In genomic region chr3:187039723-187040414, GRCh38 we compare ENCODE assay signal across 12 cellular contexts.
DNase-seq lines count a peak whose midpoint lies in the region; ATAC-seq, FAIRE-seq and TF ChIP-seq lines count a peak whose summit lies in the region.
"Had no signal": no experiment of that assay in that cellular context is flagged by ENCODE, and none has a peak within 500 bp of the region (broad histone marks: within the 10 kb centered on the region; RNA-seq: fewer than 3 reads in every experiment).

No MANE protein-coding gene starts in this region.

- H3K4me1 Mint-ChIP-seq in IgD-negative memory B cell = peaks cover 57 to 73% (median 61%) of the 10 kb centered on the region in 3 donors
- peaks cover 61% of the 10 kb centered on the region for H3K4me1 Mint-ChIP-seq in dendritic cell treated with granulocyte-macrophage colony-stimulating factor and Interleukin-4, amounts not matched to agents 40 ng/mL and 50 ng/mL, for 4 days (ENCODE audit: low read depth)
- H3K4me1 Mint-ChIP-seq in stimulated activated memory B cell treated with anti-CD40 and anti-IgM and Interleukin-4, amounts not matched to agents 10 μg/mL and 1 μg/mL and 100 μg/mL, for 72 hours = peaks cover 77% of the 10 kb centered on the region

- ATAC-seq in heart right ventricle (no peak), HG03097 (IDR thresholded peaks at IDR 0.05; ENCODE audit: low FRiP score, unreplicated experiment) (no peak), HG03520 (IDR thresholded peaks at IDR 0.05; ENCODE audit: unreplicated experiment) (no peak)
- ATAC-seq in stimulated activated memory B cell treated with anti-CD40 and anti-IgM and Interleukin-4, amounts not matched to agents 10 μg/mL and 1 μg/mL and 100 μg/mL, for 72 hours = peak; percentile 58
- ATAC-seq: Panc1 had no signal

- no peak for DNase-seq in heart right ventricle
- no peak for DNase-seq in right atrium auricular region (ENCODE audit: low spot score)
- no peak for DNase-seq in frontal cortex (ENCODE audit: low spot score in 2 of 2)
- DNase-seq: MG63 had no signal

- H3K27me3 Mint-ChIP-seq in IgD-negative memory B cell = no peaks in the 10 kb centered on the region
- no peaks in the 10 kb centered on the region for H3K27me3 Mint-ChIP-seq in dendritic cell treated with granulocyte-macrophage colony-stimulating factor and Interleukin-4, amounts not matched to agents 40 ng/mL and 50 ng/mL, for 4 days
- no peaks in the 10 kb centered on the region for H3K27me3 Mint-ChIP-seq in stimulated activated memory B cell treated with anti-CD40 and anti-IgM and Interleukin-4, amounts not matched to agents 10 μg/mL and 1 μg/mL and 100 μg/mL, for 72 hours

- WGBS in heart right ventricle, 2 donors = 84% methylated on average over 6 of the region's 6 CpGs

- H3K4me1 ChIP-seq in heart right ventricle (peaks cover 0 to 61% (median 51%) of the 10 kb centered on the region in 9 donors), right atrium auricular region (peaks cover 0 to 34% of the 10 kb centered on the region in 2 donors)

- H3K27ac ChIP-seq in heart right ventricle (peak overlapping the region in 6 of 10 donors; percentile 6 to 63 (median 48)), right atrium auricular region (no peak overlapping the region)
- H3K27ac ChIP-seq: BLaER1 had no signal

- FAIRE-seq in frontal cortex (lab: Jason Lieb, UNC) = no peak
- FAIRE-seq: astrocyte had no signal

- H3K9me3 Mint-ChIP-seq in IgD-negative memory B cell = no peaks in the 10 kb centered on the region
- peaks cover 4% of the 10 kb centered on the region for H3K9me3 Mint-ChIP-seq in dendritic cell treated with granulocyte-macrophage colony-stimulating factor and Interleukin-4, amounts not matched to agents 40 ng/mL and 50 ng/mL, for 4 days
- no peaks in the 10 kb centered on the region for H3K9me3 Mint-ChIP-seq in stimulated activated memory B cell treated with anti-CD40 and anti-IgM and Interleukin-4, amounts not matched to agents 10 μg/mL and 1 μg/mL and 100 μg/mL, for 72 hours

- peaks cover 0 to 46% (median 14%) of the 10 kb centered on the region in 9 donors for H3K36me3 ChIP-seq in heart right ventricle
- peaks cover 13% of the 10 kb centered on the region for H3K36me3 ChIP-seq in right atrium auricular region
- H3K36me3 ChIP-seq: MG63 had no signal

- peak overlapping the region; percentile 77 to 95 (median 94) for H3K27ac Mint-ChIP-seq in IgD-negative memory B cell
- H3K27ac Mint-ChIP-seq in dendritic cell treated with granulocyte-macrophage colony-stimulating factor and Interleukin-4, amounts not matched to agents 40 ng/mL and 50 ng/mL, for 4 days = peak overlapping the region; percentile 53
- H3K27ac Mint-ChIP-seq in stimulated activated memory B cell treated with anti-CD40 and anti-IgM and Interleukin-4, amounts not matched to agents 10 μg/mL and 1 μg/mL and 100 μg/mL, for 72 hours = peak overlapping the region; percentile 86

- H3K4me3 Mint-ChIP-seq in IgD-negative memory B cell = peak overlapping the region in 3 of 4 donors; percentile 14 to 69 (median 68)
- no peak overlapping the region for H3K4me3 Mint-ChIP-seq in dendritic cell treated with granulocyte-macrophage colony-stimulating factor and Interleukin-4, amounts not matched to agents 40 ng/mL and 50 ng/mL, for 4 days
- H3K4me3 Mint-ChIP-seq in stimulated activated memory B cell treated with anti-CD40 and anti-IgM and Interleukin-4, amounts not matched to agents 10 μg/mL and 1 μg/mL and 100 μg/mL, for 72 hours = no peak overlapping the region

- peaks cover 0 to 19% (median under 1%) of the 10 kb centered on the region in 11 donors for H3K9me3 ChIP-seq in heart right ventricle
- peaks cover 0 to 5% of the 10 kb centered on the region in 2 donors for H3K9me3 ChIP-seq in right atrium auricular region

- H3K36me3 Mint-ChIP-seq in IgD-negative memory B cell = peaks cover 26% of the 10 kb centered on the region
- H3K36me3 Mint-ChIP-seq in dendritic cell treated with granulocyte-macrophage colony-stimulating factor and Interleukin-4, amounts not matched to agents 40 ng/mL and 50 ng/mL, for 4 days (ENCODE audit: low read depth) = peaks cover 69% of the 10 kb centered on the region
- peaks cover 74% of the 10 kb centered on the region for H3K36me3 Mint-ChIP-seq in stimulated activated memory B cell treated with anti-CD40 and anti-IgM and Interleukin-4, amounts not matched to agents 10 μg/mL and 1 μg/mL and 100 μg/mL, for 72 hours

- intact Hi-C loops in heart right ventricle (cut with DNase I) = loop anchor here in 3 of 10 donors (10.0 kb wide), 1 partner anchor 105 kb away; the partner anchor contains the start of gene ST6GAL1 (in 3 of the 3)
- intact Hi-C loops in dendritic cell treated with granulocyte-macrophage colony-stimulating factor and Interleukin-4, amounts not matched to agents 40 ng/mL and 50 ng/mL, for 4 days (cut with micrococcal nuclease) = loop anchor here (10.0 kb wide), 1 partner anchor 55 kb away; no protein-coding TSS in a partner anchor

- TF ChIP-seq CTCF in heart right ventricle (IDR thresholded peaks at IDR 0.05) (no peak), right atrium auricular region (IDR thresholded peaks at IDR 0.05) (no peak)

- H3K27me3 ChIP-seq in heart right ventricle = no peaks in the 10 kb centered on the region
- no peaks in the 10 kb centered on the region for H3K27me3 ChIP-seq in right atrium auricular region
- H3K27me3 ChIP-seq: BLaER1, MG63 had no signal

- H3K4me3 ChIP-seq in heart right ventricle (no peak overlapping the region), right atrium auricular region (no peak overlapping the region)
- H3K4me3 ChIP-seq: BLaER1, MG63 had no signal

Comparison
In these comparisons a context has a peak if more than half of its experiments do, and no peak if none do; other contexts are left out.
1. H3K27ac ChIP-seq: peak in heart right ventricle (6 of 10); none in right atrium auricular region (0 of 2).
2. H3K4me3 Mint-ChIP-seq: peak in IgD-negative memory B cell (3 of 4); none in dendritic cell treated with granulocyte-macrophage colony-stimulating factor and Interleukin-4, amounts not matched to agents 40 ng/mL and 50 ng/mL, for 4 days (single experiment) and stimulated activated memory B cell treated with anti-CD40 and anti-IgM and Interleukin-4, amounts not matched to agents 10 μg/mL and 1 μg/mL and 100 μg/mL, for 72 hours (single experiment).
3. Peak in every context shown above with its lines, with median percentiles within 50 percentile points of each other: H3K27ac Mint-ChIP-seq.